In genomic region chr1:185353124-185353523, GRCh38 we compare ENCODE assay signal across 28 cellular contexts. TPM values are rescaled to one million over a fixed set of nuclear protein-coding genes. Genes with fewer than 3 reads are reported as not detected.
DNase-seq lines count a peak whose midpoint lies in the region; ATAC-seq and TF ChIP-seq lines count a peak whose summit lies in the region.
"Had no signal": no experiment of that assay in that cellular context is flagged by ENCODE, and none has a peak within 500 bp of the region (broad histone marks: within the 10 kb centered on the region; RNA-seq: fewer than 3 reads in every experiment).

No MANE protein-coding gene starts in this region.

- H3K4me3 Mint-ChIP-seq in brain (no peak overlapping the region), nephron progenitor cell (no peak overlapping the region)
- H3K4me3 Mint-ChIP-seq: CD4-positive, alpha-beta memory T cell had no signal

- H3K27me3 Mint-ChIP-seq in brain (no peaks in the 10 kb centered on the region), nephron progenitor cell (ENCODE audit: low read depth, poor library complexity) (no peaks in the 10 kb centered on the region)

- H3K9me3 ChIP-seq in right atrium auricular region, result no peaks in the 10 kb centered on the region

- no peaks in the 10 kb centered on the region for H3K9me3 Mint-ChIP-seq in brain
- no peaks in the 10 kb centered on the region for H3K9me3 Mint-ChIP-seq in nephron progenitor cell
- H3K9me3 Mint-ChIP-seq: CD4-positive, alpha-beta memory T cell had no signal

- no peaks in the 10 kb centered on the region for H3K27me3 ChIP-seq in right atrium auricular region

- H3K4me1 ChIP-seq in right atrium auricular region, result peaks cover 0 to 3% of the 10 kb centered on the region in 2 donors

- H3K36me3 Mint-ChIP-seq in brain, result peaks cover 2% of the 10 kb centered on the region
- no peaks in the 10 kb centered on the region for H3K36me3 Mint-ChIP-seq in nephron progenitor cell (ENCODE audit: low read depth)
- H3K36me3 Mint-ChIP-seq: CD4-positive, alpha-beta memory T cell had no signal

- H3K4me1 Mint-ChIP-seq in brain (peaks cover 52% of the 10 kb centered on the region), nephron progenitor cell (peaks cover 16% of the 10 kb centered on the region)

- H3K27ac Mint-ChIP-seq in brain (peak overlapping the region in 3 of 5 experiments; percentile 42 to 83 (median 50)), nephron progenitor cell (peak overlapping the region; percentile 64)
- H3K27ac Mint-ChIP-seq: CD4-positive, alpha-beta memory T cell had no signal

- H3K27ac ChIP-seq in right atrium auricular region, result no peak overlapping the region
- H3K27ac ChIP-seq: RWPE1 had no signal

- TF ChIP-seq CTCF in brain (conservative IDR thresholded peaks at IDR 0.05) (no peak), nephron progenitor cell (IDR thresholded peaks at IDR 0.05) (no peak), right atrium auricular region (IDR thresholded peaks at IDR 0.05) (no peak)

- no peaks in the 10 kb centered on the region for H3K36me3 ChIP-seq in right atrium auricular region

- DNase-seq in kidney tubule cell (ENCODE audit: low spot score) (peak; percentile 13), nephron progenitor cell (no peak), hepatic stellate cell (ENCODE audit: low spot score) (no peak), right atrium auricular region (ENCODE audit: low spot score) (no peak), T-helper 1 cell (no peak)
- DNase-seq: C1 segment of cervical spinal cord; CD4-positive, alpha-beta memory T cell; COR-L47; DMS 273 treated with DMSO at 0.1 percent for 48 hours; DMS79; EL; GDM1; Karpas-422; NCI-H1092 treated with DMSO at 0.1 percent for 48 hours; NCI-H1436; NCI-H187; NCI-H2081 treated with DMSO at 0.1 percent for 48 hours; NCI-H2171; NCI-H226; NCI-H510A; NCI-H69; SHP77 had no signal

- no peak overlapping the region for H3K4me3 ChIP-seq in right atrium auricular region
- H3K4me3 ChIP-seq: GM12878 had no signal

- ATAC-seq in HG03520 (IDR thresholded peaks at IDR 0.05; ENCODE audit: unreplicated experiment), result no peak
- ATAC-seq: GM12878, HCT116, Panc1 had no signal

RNA-seq across cellular contexts. Expression of gene IVNS1ABP, which starts 36.1 kb away (rescaled TPM):
- polyA plus RNA-seq in brain (ENCODE audit: insufficient read depth, low read depth, low replicate concordance), result 74.5 TPM
- 10 to 100 TPM; 20.6 to 21.3 TPM for total RNA-seq in right atrium auricular region
